In genomic region chr3:157294953-157295352, GRCh38 we compare ENCODE assay signal across 19 cellular contexts.
DNase-seq lines count a peak whose midpoint lies in the region; ATAC-seq, FAIRE-seq and TF ChIP-seq lines count a peak whose summit lies in the region.
"Had no signal": no experiment of that assay in that cellular context is flagged by ENCODE, and none has a peak within 500 bp of the region (broad histone marks: within the 10 kb centered on the region; RNA-seq: fewer than 3 reads in every experiment).

No MANE protein-coding gene starts in this region.

- no peak for FAIRE-seq in astrocyte (lab: Jason Lieb, UNC)
- FAIRE-seq: A549, GM19239 had no signal

- H3K27me3 ChIP-seq in AG04450 (ENCODE audit: control insufficient read depth, insufficient read depth, low read length), result no peaks in the 10 kb centered on the region
- H3K27me3 ChIP-seq in astrocyte (ENCODE audit: insufficient read depth, low read length), result no peaks in the 10 kb centered on the region
- no peaks in the 10 kb centered on the region for H3K27me3 ChIP-seq in psoas muscle (ENCODE audit: insufficient read depth in 3 of 3, low read length in 2 of 3)

- H3K4me1 Mint-ChIP-seq in HFFc6 (ENCODE audit: low read depth) (peaks cover 60% of the 10 kb centered on the region), astrocyte (ENCODE audit: low read depth, unreplicated experiment) (peaks cover 13% of the 10 kb centered on the region), nephron progenitor cell (peaks cover 34% of the 10 kb centered on the region)
- H3K4me1 Mint-ChIP-seq in activated naive CD8-positive, alpha-beta T cell treated with anti-CD3 and anti-CD28 coated beads, Interleukin-2, amount 50 U/mL, for 24 hours, result no peaks in the 10 kb centered on the region

- H3K4me1 ChIP-seq in astrocyte (ENCODE audit: insufficient read depth, low read length), result peaks cover 15% of the 10 kb centered on the region
- no peaks in the 10 kb centered on the region for H3K4me1 ChIP-seq in psoas muscle

- H3K27ac ChIP-seq in AG04450 (ENCODE audit: low read depth, low read length) (peak overlapping the region; percentile 65), astrocyte (ENCODE audit: low read depth, low read length) (peak overlapping the region; percentile 21), psoas muscle (no peak overlapping the region)
- H3K27ac ChIP-seq: C4-2B, RWPE1 had no signal

- POLR2A ChIA-PET in AG04450 (lab: Yijun Ruan, JAX), result no interaction called here

- H2AFZ ChIP-seq in astrocyte (ENCODE audit: low read depth, low read length), result no peak overlapping the region

- peak overlapping the region; percentile 15 for H3K4me2 ChIP-seq in astrocyte (ENCODE audit: low read length)

- no peaks in the 10 kb centered on the region for H3K36me3 Mint-ChIP-seq in HFFc6 (ENCODE audit: low read depth)
- H3K36me3 Mint-ChIP-seq in astrocyte (ENCODE audit: low read depth, unreplicated experiment), result no peaks in the 10 kb centered on the region
- H3K36me3 Mint-ChIP-seq in nephron progenitor cell (ENCODE audit: low read depth), result no peaks in the 10 kb centered on the region
- H3K36me3 Mint-ChIP-seq in activated naive CD8-positive, alpha-beta T cell treated with anti-CD3 and anti-CD28 coated beads, Interleukin-2, amount 50 U/mL, for 24 hours (ENCODE audit: low read depth), result no peaks in the 10 kb centered on the region

- no peak overlapping the region for H3K4me3 ChIP-seq in AG04450 (ENCODE audit: low read depth, low read length)
- H3K4me3 ChIP-seq in astrocyte (ENCODE audit: insufficient read depth, low read depth, low read length), result no peak overlapping the region
- no peak overlapping the region for H3K4me3 ChIP-seq in psoas muscle
- H3K4me3 ChIP-seq: A549 had no signal

- CTCF ChIA-PET in AG04450 (lab: Charles Lee), result no interaction called here

- no peak for ATAC-seq in psoas muscle
- no peak for ATAC-seq in activated naive CD8-positive, alpha-beta T cell treated with anti-CD3 and anti-CD28 coated beads, Interleukin-2, amount 50 U/mL, for 24 hours
- ATAC-seq: A549, PC-3 had no signal

- intact Hi-C loops in psoas muscle (cut with DNase I), result no loop called here

- H3K79me2 ChIP-seq in astrocyte (ENCODE audit: insufficient read depth, low read length), result no peaks in the 10 kb centered on the region

- H3K9me3 Mint-ChIP-seq in HFFc6 (no peaks in the 10 kb centered on the region), astrocyte (ENCODE audit: unreplicated experiment) (no peaks in the 10 kb centered on the region), nephron progenitor cell (no peaks in the 10 kb centered on the region)
- no peaks in the 10 kb centered on the region for H3K9me3 Mint-ChIP-seq in activated naive CD8-positive, alpha-beta T cell treated with anti-CD3 and anti-CD28 coated beads, Interleukin-2, amount 50 U/mL, for 24 hours

- no peaks in the 10 kb centered on the region for H3K36me3 ChIP-seq in astrocyte (ENCODE audit: insufficient read depth, low read length)
- H3K36me3 ChIP-seq in psoas muscle (ENCODE audit: insufficient read depth in 1 of 2, low read depth in 1 of 2), result no peaks in the 10 kb centered on the region

- H3K27me3 Mint-ChIP-seq in HFFc6 (ENCODE audit: insufficient read depth) (peaks cover 1% of the 10 kb centered on the region; the same call in 1 of the 2 replicates), astrocyte (ENCODE audit: low read depth, unreplicated experiment) (no peaks in the 10 kb centered on the region), nephron progenitor cell (ENCODE audit: low read depth, poor library complexity) (no peaks in the 10 kb centered on the region)
- no peaks in the 10 kb centered on the region for H3K27me3 Mint-ChIP-seq in activated naive CD8-positive, alpha-beta T cell treated with anti-CD3 and anti-CD28 coated beads, Interleukin-2, amount 50 U/mL, for 24 hours

- TF ChIP-seq CTCF in AG04450 (IDR thresholded peaks at IDR 0.05; ENCODE audit: low read depth, low read length) (no peak), HFFc6 (IDR thresholded peaks at IDR 0.05) (no peak), astrocyte (IDR thresholded peaks at IDR 0.05; ENCODE audit: insufficient read depth, low read depth, low read length) (no peak), nephron progenitor cell (IDR thresholded peaks at IDR 0.05) (no peak), psoas muscle (IDR thresholded peaks at IDR 0.05) (no peak)

- H3K4me3 Mint-ChIP-seq in HFFc6 (no peak overlapping the region), astrocyte (ENCODE audit: unreplicated experiment) (no peak overlapping the region), nephron progenitor cell (no peak overlapping the region)
- H3K4me3 Mint-ChIP-seq in activated naive CD8-positive, alpha-beta T cell treated with anti-CD3 and anti-CD28 coated beads, Interleukin-2, amount 50 U/mL, for 24 hours, result no peak overlapping the region

- H3K27ac Mint-ChIP-seq in HFFc6, result peak overlapping the region; percentile 18
- H3K27ac Mint-ChIP-seq in astrocyte (ENCODE audit: unreplicated experiment), result no peak overlapping the region
- H3K27ac Mint-ChIP-seq in nephron progenitor cell, result peak overlapping the region; percentile 82
- H3K27ac Mint-ChIP-seq in activated naive CD8-positive, alpha-beta T cell treated with anti-CD3 and anti-CD28 coated beads, Interleukin-2, amount 50 U/mL, for 24 hours, result no peak overlapping the region

- no peak overlapping the region for H3K9ac ChIP-seq in astrocyte (ENCODE audit: low read length)

- H3K9me3 ChIP-seq in AG04450 (ENCODE audit: control insufficient read depth, insufficient read depth, low read length) (no peaks in the 10 kb centered on the region), astrocyte (ENCODE audit: insufficient read depth, low read depth, low read length) (no peaks in the 10 kb centered on the region), psoas muscle (no peaks in the 10 kb centered on the region)
- H3K9me3 ChIP-seq: A549 had no signal

- no peak for DNase-seq in AG04450 (ENCODE audit: low read depth, low spot score)
- DNase-seq in HFFc6, result no peak
- DNase-seq in astrocyte (ENCODE audit: low read depth), result no peak
- DNase-seq in nephron progenitor cell, result no peak
- DNase-seq in psoas muscle, result no peak
- DNase-seq in activated naive CD8-positive, alpha-beta T cell treated with anti-CD3 and anti-CD28 coated beads, Interleukin-2, amount 50 U/mL, for 24 hours, result no peak
- no peak for DNase-seq in MV-4-11 (lab: John Stamatoyannopoulos, UW)
- no peak for DNase-seq in mesenteric fat pad (ENCODE audit: low spot score)
- DNase-seq: GF-D8, GOT3, KBM-7, NCI-H187, NCI-H2107, NCI-H226, PC-3 had no signal

- H4K20me1 ChIP-seq in astrocyte (ENCODE audit: insufficient read depth, low read length), result no peaks in the 10 kb centered on the region

Comparison
In these comparisons a context has a peak if more than half of its experiments do, and no peak if none do; other contexts are left out.
1. H3K27ac Mint-ChIP-seq: peak in HFFc6 (single experiment) and nephron progenitor cell (single experiment); none in astrocyte (single experiment) and activated naive CD8-positive, alpha-beta T cell treated with anti-CD3 and anti-CD28 coated beads, Interleukin-2, amount 50 U/mL, for 24 hours (single experiment).